Comparison of ENCODE assay signal across 24 cellular contexts in genomic region chr7:135755351-135755753, GRCh38. TPM values are rescaled to one million over a fixed set of nuclear protein-coding genes. Genes with fewer than 3 reads are reported as not detected.
DNase-seq lines count a peak whose midpoint lies in the region; ATAC-seq, FAIRE-seq and TF ChIP-seq lines count a peak whose summit lies in the region.
"Had no signal": no experiment of that assay in that cellular context is flagged by ENCODE, and none has a peak within 500 bp of the region (broad histone marks: within the 10 kb centered on the region; RNA-seq: fewer than 3 reads in every experiment).

No MANE protein-coding gene starts in this region.

- peaks cover 27% of the 10 kb centered on the region for H3K4me1 Mint-ChIP-seq in GM23338
- H3K4me1 Mint-ChIP-seq: CD4-positive, CD25-positive, alpha-beta regulatory T cell; stimulated activated naive CD8-positive, alpha-beta T cell treated with anti-CD3 and anti-CD28 coated beads, Interleukin-15, amount 100 ng/mL, for 72 hours had no signal

- no peaks in the 10 kb centered on the region for H3F3A ChIP-seq in GM23338 (replicated peaks; ENCODE audit: low read depth)
- peaks cover 25% of the 10 kb centered on the region for H3F3A ChIP-seq in GM23248 (ENCODE audit: insufficient read depth)

- in situ Hi-C loops in GM23248 (cut with MboI), result no loop called here

- no peaks in the 10 kb centered on the region for H3K9me3 ChIP-seq in body of pancreas
- H3K9me3 ChIP-seq in pancreas, result no peaks in the 10 kb centered on the region
- H3K9me3 ChIP-seq in GM23248 (ENCODE audit: low read depth), result no peaks in the 10 kb centered on the region
- H3K9me3 ChIP-seq in tibial artery, result no peaks in the 10 kb centered on the region
- H3K9me3 ChIP-seq: breast epithelium had no signal

- no peak overlapping the region for H3K27ac Mint-ChIP-seq in GM23338
- H3K27ac Mint-ChIP-seq: activated CD4-positive, alpha-beta memory T cell treated with anti-CD3 and anti-CD28 coated beads for 36 hours; activated naive CD8-positive, alpha-beta T cell; CD4-positive, CD25-positive, alpha-beta regulatory T cell; stimulated activated naive CD8-positive, alpha-beta T cell treated with anti-CD3 and anti-CD28 coated beads, Interleukin-15, amount 100 ng/mL, for 72 hours had no signal

- peaks cover 11% of the 10 kb centered on the region for H3K9me2 ChIP-seq in GM23338 (ENCODE audit: insufficient read depth)
- no peaks in the 10 kb centered on the region for H3K9me2 ChIP-seq in GM23248 (ENCODE audit: insufficient read depth)

- no peaks in the 10 kb centered on the region for H3K36me3 ChIP-seq in GM23338 (ENCODE audit: insufficient read depth)
- H3K36me3 ChIP-seq in body of pancreas (replicated peaks in 1 of 2; ENCODE audit: insufficient read depth in 1 of 2, low read depth in 2 of 2), result no peaks in the 10 kb centered on the region
- H3K36me3 ChIP-seq in pancreas, result no peaks in the 10 kb centered on the region
- no peaks in the 10 kb centered on the region for H3K36me3 ChIP-seq in GM23248 (ENCODE audit: low read depth)
- no peaks in the 10 kb centered on the region for H3K36me3 ChIP-seq in tibial artery
- H3K36me3 ChIP-seq: breast epithelium had no signal

- H4K20me1 ChIP-seq in GM23338 (replicated peaks; ENCODE audit: insufficient read depth) (no peaks in the 10 kb centered on the region), GM23248 (ENCODE audit: insufficient read depth) (no peaks in the 10 kb centered on the region)

- no peak for TF ChIP-seq POLR2A in body of pancreas (IDR thresholded peaks at IDR 0.05)

- WGBS in body of pancreas, 2 donors, result 76 to 82% methylated on average over 11 of the region's 11 CpGs
- 73 to 83% methylated on average over 11 of the region's 11 CpGs for WGBS in pancreas, 2 donors
- 64 to 65% methylated on average over 11 of the region's 11 CpGs for WGBS in GM23248 (ENCODE audit: low coverage in 1 of 2, low lambda C conversion rate in 2 of 2, missing lambda C conversion rate in 2 of 2), 2 experiments

- no peak for TF ChIP-seq CTCF in GM23338 (conservative IDR thresholded peaks at IDR 0.05; ENCODE audit: low read depth in 2 of 2)
- no peak for TF ChIP-seq CTCF in body of pancreas (IDR thresholded peaks at IDR 0.05)
- TF ChIP-seq CTCF in pancreas (IDR thresholded peaks at IDR 0.05), result no peak
- no peak for TF ChIP-seq CTCF in tibial artery (IDR thresholded peaks at IDR 0.05)

- intact Hi-C loops in body of pancreas (cut with DNase I) (no loop called here), pancreas (cut with DNase I) (no loop called here), tibial artery (cut with DNase I; ENCODE audit: low total_unique reads) (no loop called here)

- peaks cover 19% of the 10 kb centered on the region for H3K36me3 Mint-ChIP-seq in GM23338 (ENCODE audit: low read depth)
- H3K36me3 Mint-ChIP-seq: activated CD4-positive, alpha-beta memory T cell treated with anti-CD3 and anti-CD28 coated beads for 36 hours; activated naive CD8-positive, alpha-beta T cell; CD4-positive, CD25-positive, alpha-beta regulatory T cell had no signal

- no peak overlapping the region for H3K27ac ChIP-seq in GM23338 (ENCODE audit: low read depth)
- no peak overlapping the region for H3K27ac ChIP-seq in body of pancreas
- H3K27ac ChIP-seq in pancreas, result no peak overlapping the region
- H3K27ac ChIP-seq in GM23248, result no peak overlapping the region
- H3K27ac ChIP-seq in tibial artery, result peak overlapping the region in 1 of 2 donors; percentile 6
- H3K27ac ChIP-seq: breast epithelium, dorsolateral prefrontal cortex, VCaP had no signal

- no peak for DNase-seq in GM23338 (ENCODE audit: low spot score)
- peak; percentile 89 to 96 for DNase-seq in NCI-H2081 (lab: John Stamatoyannopoulos, UW)
- peak in 3 of 4 donors; percentile 25 to 49 (median 48) for DNase-seq in body of pancreas
- peak in 1 of 6 donors; percentile 11 for DNase-seq in pancreas
- DNase-seq in GM23248, result no peak
- DNase-seq in germinal center (ENCODE audit: low spot score), result no peak
- no peak for DNase-seq in tibial artery
- DNase-seq: activated CD4-positive, alpha-beta memory T cell treated with anti-CD3 and anti-CD28 coated beads for 36 hours; activated T-cell treated with anti-CD3 and anti-CD28 coated beads, Interleukin-2, amount 50 U/mL, for 48 hours; CD4-positive, CD25-positive, alpha-beta regulatory T cell; dorsolateral prefrontal cortex; H9; NCI-H187 treated with DMSO at 0.1 percent for 48 hours; retina; stimulated activated naive CD8-positive, alpha-beta T cell treated with anti-CD3 and anti-CD28 coated beads, Interleukin-15, amount 100 ng/mL, for 72 hours had no signal

- H2AFZ ChIP-seq in GM23338 (0 out of 2 replicates have a peak overlapping the region, but pooled peaks have one; percentile 28), GM23248 (no peak overlapping the region)

- no peak overlapping the region for H3K4me3 ChIP-seq in GM23338
- H3K4me3 ChIP-seq in body of pancreas, result no peak overlapping the region
- no peak overlapping the region for H3K4me3 ChIP-seq in pancreas
- H3K4me3 ChIP-seq in GM23248, result no peak overlapping the region
- no peak overlapping the region for H3K4me3 ChIP-seq in tibial artery
- H3K4me3 ChIP-seq: breast epithelium, dorsolateral prefrontal cortex had no signal

- no peak overlapping the region for H3K9ac ChIP-seq in GM23248

- peaks cover 5% of the 10 kb centered on the region for H3K27me3 Mint-ChIP-seq in GM23338 (ENCODE audit: insufficient read depth, low read depth, poor library complexity)

- H3K4me1 ChIP-seq in GM23338 (ENCODE audit: insufficient read depth) (peaks cover 13% of the 10 kb centered on the region; the same call in 1 of the 2 replicates), body of pancreas (no peaks in the 10 kb centered on the region), pancreas (no peaks in the 10 kb centered on the region), GM23248 (ENCODE audit: insufficient read depth) (peaks cover 17% of the 10 kb centered on the region), tibial artery (peaks cover 0 to 46% (median 18%) of the 10 kb centered on the region in 4 donors)
- H3K4me1 ChIP-seq: breast epithelium had no signal

- no peak overlapping the region for H3K4me3 Mint-ChIP-seq in GM23338
- H3K4me3 Mint-ChIP-seq: activated CD4-positive, alpha-beta memory T cell treated with anti-CD3 and anti-CD28 coated beads for 36 hours; activated naive CD8-positive, alpha-beta T cell; CD4-positive, CD25-positive, alpha-beta regulatory T cell; H9; stimulated activated naive CD8-positive, alpha-beta T cell treated with anti-CD3 and anti-CD28 coated beads, Interleukin-15, amount 100 ng/mL, for 72 hours had no signal

- no peaks in the 10 kb centered on the region for H3K79me2 ChIP-seq in GM23338 (replicated peaks; ENCODE audit: insufficient read depth)
- no peaks in the 10 kb centered on the region for H3K79me2 ChIP-seq in GM23248 (ENCODE audit: insufficient read depth)

- H3K9me3 Mint-ChIP-seq in GM23338, result peaks cover 7% of the 10 kb centered on the region
- H3K9me3 Mint-ChIP-seq: activated CD4-positive, alpha-beta memory T cell treated with anti-CD3 and anti-CD28 coated beads for 36 hours had no signal

- no peaks in the 10 kb centered on the region for H3K27me3 ChIP-seq in GM23338 (ENCODE audit: insufficient read depth)
- H3K27me3 ChIP-seq in body of pancreas, result no peaks in the 10 kb centered on the region
- no peaks in the 10 kb centered on the region for H3K27me3 ChIP-seq in pancreas
- no peaks in the 10 kb centered on the region for H3K27me3 ChIP-seq in GM23248 (replicated peaks; ENCODE audit: insufficient read depth)
- no peaks in the 10 kb centered on the region for H3K27me3 ChIP-seq in tibial artery
- H3K27me3 ChIP-seq: breast epithelium had no signal

- FAIRE-seq in pancreas (lab: Jason Lieb, UNC), result no peak

- ATAC-seq in GM23338 (no peak), body of pancreas (peak; percentile 52), pancreas (peak in 3 of 4 donors; percentile 25 to 87 (median 81)), HG03354 (IDR thresholded peaks at IDR 0.05; ENCODE audit: poor library complexity, severe bottlenecking, unreplicated experiment) (no peak)
- ATAC-seq: stimulated activated naive CD8-positive, alpha-beta T cell treated with anti-CD3 and anti-CD28 coated beads, Interleukin-15, amount 100 ng/mL, for 72 hours had no signal

- H3K4me2 ChIP-seq in GM23338, result no peak overlapping the region
- H3K4me2 ChIP-seq in GM23248 (ENCODE audit: unreplicated experiment), result no peak overlapping the region

TF ChIP-seq in GM23338, 12 proteins besides CTCF, POLR2A, EP300 and RAD21 (continues in another document):
- no peak for TF ChIP-seq JUNB (IDR thresholded peaks at IDR 0.05; ENCODE audit: unreplicated experiment)
- no peak for TF ChIP-seq ZNF331 (CRISPR knock-in tag; IDR thresholded peaks at IDR 0.05; ENCODE audit: low read depth)
- TF ChIP-seq ETS1 (IDR thresholded peaks at IDR 0.05), result no peak

RNA-seq across cellular contexts. Expression of gene FAM180A, which starts 6.7 kb away (rescaled TPM):
- not detected in 2 replicates for total RNA-seq in GM23338 (2014; rRNA removed; shearing (Covaris generic))
- polyA plus RNA-seq in GM23338 (2016; fragmentation: Nextera tagmentation; extraction: Ambion mirVana), result not detected in 2 replicates
- total RNA-seq in body of pancreas, result 1 to 10 TPM in 1 of 2 donors, not detected in 1; 3.1 TPM
- total RNA-seq in pancreas, result under 1 TPM; 0.12 to 0.90 (median 0.35) TPM
- under 1 TPM; 0.11 to 0.12 TPM for polyA plus RNA-seq in pancreas
- 53.5 and 60.1 TPM in 2 replicates for total RNA-seq in GM23248 (2014; rRNA removed; shearing (Covaris generic))
- polyA plus RNA-seq in GM23248 (2016; fragmentation: Nextera tagmentation; extraction: Ambion mirVana), result 50.3 and 52.5 TPM in 2 replicates
- total RNA-seq: activated CD4-positive, alpha-beta memory T cell treated with anti-CD3 and anti-CD28 coated beads for 36 hours; CD4-positive, CD25-positive, alpha-beta regulatory T cell; H9; HT-29; mononuclear cell; T-helper 1 cell treated with Interleukin-12 subunit alpha and Interleukin-12 subunit beta and Interleukin-4 antibody, amounts not matched to agents 30 ng/mL and 1 ng/mL, for 36 hours had no signal
- polyA plus RNA-seq: CD4-positive, CD25-positive, alpha-beta regulatory T cell had no signal

RNA-seq across cellular contexts. Expression of gene SLC13A4, which starts 27.4 kb away (rescaled TPM):
- total RNA-seq in GM23338 (2014; rRNA removed; shearing (Covaris generic)), result 1.7 and 2.4 TPM in 2 replicates
- polyA plus RNA-seq in GM23338 (2016; fragmentation: Nextera tagmentation; extraction: Ambion mirVana) (2.3 TPM in 2 replicates), pancreas (under 1 TPM in 1 of 2 donors, not detected in 1; 0.08 TPM), GM23248 (2016; fragmentation: Nextera tagmentation; extraction: Ambion mirVana) (0.62 and 1.9 TPM in 2 replicates)
- total RNA-seq in body of pancreas (not detected), pancreas (not detected)
- 0.11 TPM in 1 of 2 replicates, not detected in the other for total RNA-seq in GM23248 (2014; rRNA removed; shearing (Covaris generic))
- total RNA-seq: activated CD4-positive, alpha-beta memory T cell treated with anti-CD3 and anti-CD28 coated beads for 36 hours; CD4-positive, CD25-positive, alpha-beta regulatory T cell; HT-29; LHCN-M2; mononuclear cell; T-helper 1 cell treated with Interleukin-12 subunit alpha and Interleukin-12 subunit beta and Interleukin-4 antibody, amounts not matched to agents 30 ng/mL and 1 ng/mL, for 36 hours; urinary bladder had no signal

Comparison
In these comparisons a context has a peak if more than half of its experiments do, and no peak if none do; other contexts are left out.
1. ATAC-seq: peak in body of pancreas (single experiment) and pancreas (3 of 4); none in GM23338 (single experiment) and HG03354 (single experiment).
2. DNase-seq: peak in NCI-H2081 (2 of 2) and body of pancreas (3 of 4); none in GM23338 (single experiment), GM23248 (single experiment), germinal center (single experiment) and tibial artery (0 of 2).
3. RNA of gene FAM180A, which starts 6.7 kb away (total RNA-seq): 53.5 to 60.1 TPM in GM23248; 3.1 TPM in body of pancreas, 0.12 to 0.90 TPM in pancreas and not detected in GM23338; every median in the first group is over 10 times any median in the second.